ENCODE assay signal across 19 cellular contexts in genomic region chr5:579746-580366, GRCh38. TPM values are rescaled to one million over a fixed set of nuclear protein-coding genes. Genes with fewer than 3 reads are reported as not detected.
DNase-seq lines count a peak whose midpoint lies in the region; ATAC-seq and TF ChIP-seq lines count a peak whose summit lies in the region.
"Had no signal": no experiment of that assay in that cellular context is flagged by ENCODE, and none has a peak within 500 bp of the region (broad histone marks: within the 10 kb centered on the region; RNA-seq: fewer than 3 reads in every experiment).

No MANE protein-coding gene starts in this region.

- peak overlapping the region; percentile 8 for H3K18ac ChIP-seq in neuronal stem cell (ENCODE audit: low read length)

- H2BK15ac ChIP-seq in neuronal stem cell (ENCODE audit: low read length): no peak overlapping the region

- ATAC-seq in aorta (ENCODE audit: low FRiP score) (peak; percentile 36), GM21447 (IDR thresholded peaks at IDR 0.05; ENCODE audit: unreplicated experiment) (no peak)

- H2AK5ac ChIP-seq in neuronal stem cell (ENCODE audit: low read depth, low read length): no peak overlapping the region

- H3K4me1 ChIP-seq in neuronal stem cell (ENCODE audit: control insufficient read depth in 2 of 2, insufficient read depth in 1 of 2, low read depth in 1 of 2, low read length in 2 of 2) (no peaks in the 10 kb centered on the region), aorta (ENCODE audit: control insufficient read depth in 1 of 2, insufficient read depth in 2 of 2, low read length in 2 of 2) (no peaks in the 10 kb centered on the region)
- H3K4me1 ChIP-seq: BE2C had no signal

- H3K79me1 ChIP-seq in neuronal stem cell (ENCODE audit: low read depth, low read length): no peaks in the 10 kb centered on the region

- H4K91ac ChIP-seq in neuronal stem cell (ENCODE audit: low read depth, low read length, poor library complexity): peak overlapping the region; percentile 40

- H3K4me3 ChIP-seq in coronary artery (no peak overlapping the region), neuronal stem cell (ENCODE audit: low read length in 2 of 2) (no peak overlapping the region), aorta (ENCODE audit: low read length in 2 of 2) (no peak overlapping the region)
- H3K4me3 ChIP-seq: SK-N-MC had no signal

- no peak overlapping the region for H3K14ac ChIP-seq in neuronal stem cell (ENCODE audit: low read length)

- peak overlapping the region; percentile 34 for H3K23ac ChIP-seq in neuronal stem cell (ENCODE audit: low read depth, low read length, poor library complexity)

- no peak overlapping the region for H2AFZ ChIP-seq in neuronal stem cell (ENCODE audit: low read length)

- whole genome bisulfite sequencing in neuronal stem cell (ENCODE audit: extremely low coverage in 2 of 2, insufficient read length in 2 of 2, insufficient replicate concordance in 1 of 2), 2 donors: no CpG with 5 or more reads among the region's 17 CpGs
- 43 to 46% methylated on average over 16 to 17 of the region's 17 CpGs for WGBS in aorta, 2 donors

- H3K27ac ChIP-seq in coronary artery: no peak overlapping the region
- H3K27ac ChIP-seq in neuronal stem cell (replicated peaks; ENCODE audit: low read length): no peak overlapping the region
- H3K27ac ChIP-seq in aorta (ENCODE audit: low read depth in 1 of 2, low read length in 2 of 2): no peak overlapping the region
- H3K27ac ChIP-seq: 22Rv1, HL-60, SK-N-MC had no signal

- H3K9me3 ChIP-seq in neuronal stem cell (replicated peaks in 1 of 2; ENCODE audit: control insufficient read depth in 2 of 2, insufficient read depth in 1 of 2, low read depth in 1 of 2, low read length in 2 of 2) (peaks cover 4 to 8% of the 10 kb centered on the region in 2 donors), aorta (ENCODE audit: control insufficient read depth, low read length) (peaks cover 9% of the 10 kb centered on the region)
- H3K9me3 ChIP-seq: BE2C had no signal

- H3K27me3 ChIP-seq in neuronal stem cell (ENCODE audit: control insufficient read depth in 3 of 3, insufficient read depth in 3 of 3, low read depth in 1 of 3, low read length in 3 of 3): peaks cover 0 to 31% (median 0%) of the 10 kb centered on the region in 3 experiments
- no peaks in the 10 kb centered on the region for H3K27me3 ChIP-seq in aorta (ENCODE audit: control insufficient read depth in 1 of 2, insufficient read depth in 2 of 2, low read length in 1 of 2)
- H3K27me3 ChIP-seq: BE2C had no signal

- H2BK120ac ChIP-seq in neuronal stem cell (ENCODE audit: low read depth, low read length): no peak overlapping the region

- H3K36me3 ChIP-seq in neuronal stem cell (replicated peaks in 1 of 2; ENCODE audit: control insufficient read depth in 2 of 2, insufficient read depth in 2 of 2, low read length in 2 of 2) (no peaks in the 10 kb centered on the region), aorta (ENCODE audit: control insufficient read depth in 1 of 2, insufficient read depth in 2 of 2, low read length in 1 of 2) (no peaks in the 10 kb centered on the region)
- H3K36me3 ChIP-seq: BE2C had no signal

- H3K4ac ChIP-seq in neuronal stem cell (ENCODE audit: low read length): no peak overlapping the region

- H2BK12ac ChIP-seq in neuronal stem cell (ENCODE audit: low read length): no peak overlapping the region

- H3K4me2 ChIP-seq in neuronal stem cell (ENCODE audit: insufficient read depth, low read length, poor library complexity, severe bottlenecking): no peak overlapping the region

- H2BK5ac ChIP-seq in neuronal stem cell (ENCODE audit: low read length): no peak overlapping the region

- intact Hi-C loops in aorta (cut with DNase I): no loop called here

- TF ChIP-seq CTCF in coronary artery (IDR thresholded peaks at IDR 0.05): no peak

- no peak overlapping the region for H4K8ac ChIP-seq in neuronal stem cell (ENCODE audit: low read depth, low read length)

- DNase-seq in NCI-H146 (lab: John Stamatoyannopoulos, UW) (peak; percentile 66), NCI-H146 treated with DMSO at 0.1 percent for 48 hours (lab: John Stamatoyannopoulos, UW; ENCODE audit: unreplicated experiment) (no peak), coronary artery (ENCODE audit: low spot score) (peak; percentile 55), neuronal stem cell (ENCODE audit: low spot score) (no peak), aorta (no peak), GM19240 (ENCODE audit: insufficient read length, low spot score) (no peak), GM19238 (ENCODE audit: insufficient read length, low spot score) (no peak)
- DNase-seq: BE2C; Calu3; CD4-positive, alpha-beta memory T cell; DMS53; NCI-H1417 treated with DMSO at 0.1 percent for 48 hours; NCI-H2029 treated with DMSO at 0.1 percent for 48 hours; NCI-H510A treated with DMSO at 0.1 percent for 48 hours; Right ventricle myocardium superior had no signal

- H3K9ac ChIP-seq in neuronal stem cell (ENCODE audit: low read depth, low read length, poor library complexity): no peak overlapping the region

RNA-seq across cellular contexts. Expression of gene CEP72, which starts 32.3 kb away (rescaled TPM):
- 6.8 TPM for polyA plus RNA-seq in neuronal stem cell (2013, experiment 1 of 2)
- 6.1 TPM for polyA plus RNA-seq in neuronal stem cell (2013, experiment 2 of 2)
- total RNA-seq in aorta: 1 to 10 TPM; 2.2 to 6.5 TPM
- under 1 TPM in 1 of 2 donors, not detected in 1; 0.82 TPM for polyA plus RNA-seq in aorta

RNA-seq across cellular contexts. Expression of gene SLC9A3, which starts 55.6 kb away (rescaled TPM):
- 3.3 TPM for polyA plus RNA-seq in neuronal stem cell (2013, experiment 1 of 2)
- 3.2 TPM for polyA plus RNA-seq in neuronal stem cell (2013, experiment 2 of 2)
- under 1 TPM; 0.93 to 0.97 TPM for total RNA-seq in aorta
- 1 to 10 TPM in 1 of 2 donors, under 1 TPM in 1; 0.59 to 4.3 TPM for polyA plus RNA-seq in aorta

Comparison
In these comparisons a context has a peak if more than half of its experiments do, and no peak if none do; other contexts are left out.
1. DNase-seq: peak in NCI-H146 (single experiment) and coronary artery (single experiment); none in NCI-H146 treated with DMSO at 0.1 percent for 48 hours (single experiment), neuronal stem cell (single experiment), aorta (0 of 2), GM19240 (single experiment) and GM19238 (single experiment).